In the genomic region with DNA sequence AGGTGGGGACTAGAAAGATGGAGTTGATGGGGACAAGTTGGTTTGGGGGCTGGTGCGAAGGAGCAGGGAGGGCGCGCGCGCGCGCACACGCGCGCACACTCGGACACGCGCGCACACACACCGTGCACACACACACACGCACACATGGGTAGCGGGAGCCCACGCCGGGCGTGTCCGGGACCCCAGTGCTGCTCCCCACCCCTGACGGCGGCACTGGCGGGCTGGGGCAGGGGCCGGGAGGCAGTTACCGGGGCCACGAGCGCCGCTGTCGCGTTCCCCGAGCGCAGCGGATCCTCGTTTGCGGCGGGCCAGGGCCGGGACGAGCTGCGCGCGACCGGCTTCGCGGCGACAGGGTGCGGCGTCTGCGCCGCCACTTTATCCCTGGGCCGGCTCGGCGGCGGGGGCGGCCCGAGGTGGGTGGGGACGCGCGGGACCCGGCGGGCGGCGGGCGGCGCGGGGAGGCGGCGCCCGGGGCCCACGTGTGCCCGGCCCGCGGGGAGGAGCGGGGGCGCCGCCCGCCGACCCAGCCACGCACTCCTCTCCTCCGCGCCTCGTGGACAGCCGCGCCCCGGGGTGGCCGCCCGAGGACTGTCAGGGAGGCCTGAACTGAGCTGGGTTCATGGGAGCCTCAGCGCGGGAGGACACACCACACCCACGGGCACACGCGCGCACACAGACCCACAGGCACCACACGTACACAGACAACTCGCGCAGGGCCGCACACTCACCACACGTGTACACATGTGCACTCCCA, we compare ENCODE assay signal across 8 cellular contexts. TPM values are rescaled to one million over a fixed set of nuclear protein-coding genes. Genes with fewer than 3 reads are reported as not detected.
A peak's percentile ranks its signal among the peaks of the same experiment; 100 is the strongest.
DNase-seq lines count a peak whose midpoint lies in the region; ATAC-seq and TF ChIP-seq lines count a peak whose summit lies in the region.

No MANE protein-coding gene starts in this region.

- DNase-seq in DMS53 (lab: John Stamatoyannopoulos, UW) (peak; percentile 51), DMS53 treated with DMSO at 0.1 percent for 48 hours (lab: John Stamatoyannopoulos, UW; ENCODE audit: unreplicated experiment) (no peak), dorsolateral prefrontal cortex (peak in 9 of 10 donors; percentile 32 to 68 (median 50)), lung (ENCODE audit: low spot score) (peak; percentile 49), thoracic aorta (ENCODE audit: low spot score) (no peak), T1000 (lab: John Stamatoyannopoulos, UW) (no peak)

- H3K79me2 ChIP-seq in OCI-LY3 (ENCODE audit: low read length) = peaks cover 46% of the 10 kb centered on the region

- WGBS in lung, 2 donors = 1 to 2% methylated on average over 44 to 98 of the region's 98 CpGs

- H3K4me3 ChIP-seq in OCI-LY3 (ENCODE audit: low read length) (peak overlapping the region; percentile 83), dorsolateral prefrontal cortex (peak overlapping the region; percentile 54 to 89 (median 79)), lung (peak overlapping the region; percentile 71), thoracic aorta (peak overlapping the region; percentile 97)

- peak overlapping the region; percentile 91 for H3K9ac ChIP-seq in OCI-LY3 (ENCODE audit: low read length)

- ATAC-seq in GM21528 (IDR thresholded peaks at IDR 0.05; ENCODE audit: low FRiP score, unreplicated experiment) (peak; percentile 47), lung (ENCODE audit: insufficient read depth, low FRiP score) (peak; percentile 46), thoracic aorta (ENCODE audit: insufficient number of reproducible peaks, low FRiP score, low read depth) (peak; percentile 36)

- H3K27me3 ChIP-seq in OCI-LY3 (ENCODE audit: low read depth, low read length) = no peaks in the 10 kb centered on the region
- no peaks in the 10 kb centered on the region for H3K27me3 ChIP-seq in dorsolateral prefrontal cortex
- H3K27me3 ChIP-seq in lung (ENCODE audit: control insufficient read depth, insufficient read depth) = no peaks in the 10 kb centered on the region
- no peaks in the 10 kb centered on the region for H3K27me3 ChIP-seq in thoracic aorta (replicated peaks; ENCODE audit: insufficient read depth)

- H2AFZ ChIP-seq in OCI-LY3 (ENCODE audit: low read depth, low read length) = peak overlapping the region; percentile 60; the same call in 1 of the 2 replicates

- H3K4me1 ChIP-seq in OCI-LY3 (ENCODE audit: low read length) (peaks cover 37% of the 10 kb centered on the region), lung (ENCODE audit: control insufficient read depth in 2 of 2, insufficient read depth in 2 of 2, low read length in 2 of 2) (peaks cover 0 to 9% of the 10 kb centered on the region in 2 donors), thoracic aorta (ENCODE audit: control insufficient read depth in 1 of 2, low read depth in 2 of 2) (peaks cover 3 to 38% of the 10 kb centered on the region in 2 donors)

- H3K36me3 ChIP-seq in OCI-LY3 (replicated peaks; ENCODE audit: low read depth, low read length) (peaks cover 31% of the 10 kb centered on the region), lung (ENCODE audit: control insufficient read depth in 2 of 2, insufficient read depth in 2 of 2, low read length in 2 of 2) (peaks cover 0 to 2% of the 10 kb centered on the region in 2 donors), thoracic aorta (no peaks in the 10 kb centered on the region)

- intact Hi-C loops in dorsolateral prefrontal cortex (cut with DNase I) = loop anchor here (5.0 to 10.0 kb wide), 5 partner anchors 36 to 228 kb away; partner anchors contain the start of genes KBTBD12 (in 1 of the 2), MCM2 (in 1 of the 2) and TPRA1 (in 1 of the 2)

- H4K20me1 ChIP-seq in OCI-LY3 (ENCODE audit: insufficient read depth, low read length) = no peaks in the 10 kb centered on the region

- peak overlapping the region; percentile 96 for H3K4me2 ChIP-seq in OCI-LY3 (ENCODE audit: low read length)

- H3K9me3 ChIP-seq in OCI-LY3 (ENCODE audit: insufficient read depth, low read length) (no peaks in the 10 kb centered on the region; the same call in 1 of the 2 replicates), lung (ENCODE audit: control insufficient read depth in 2 of 2, insufficient read depth in 1 of 2, low read length in 1 of 2) (no peaks in the 10 kb centered on the region), thoracic aorta (no peaks in the 10 kb centered on the region)

- peak; percentile 28 for TF ChIP-seq CTCF in OCI-LY3 (IDR thresholded peaks at IDR 0.05; ENCODE audit: low read depth, low read length)
- peak in 37 of 56 donors; percentile 11 to 55 (median 30) for TF ChIP-seq CTCF in dorsolateral prefrontal cortex (IDR thresholded peaks at IDR 0.05 in 54 of 56, conservative IDR thresholded peaks at IDR 0.05 in 2 of 56; ENCODE audit: low read depth in 1 of 56, partially characterized antibody in 56 of 56)
- TF ChIP-seq CTCF in lung (IDR thresholded peaks at IDR 0.05; ENCODE audit: control extremely low read depth, extremely low read depth) = no peak
- peak; percentile 33 for TF ChIP-seq CTCF in thoracic aorta (IDR thresholded peaks at IDR 0.05)

- H3K27ac ChIP-seq in OCI-LY3 (ENCODE audit: low read length) = peak overlapping the region; percentile 85
- H3K27ac ChIP-seq in dorsolateral prefrontal cortex = peak overlapping the region in 57 of 59 donors; percentile 21 to 94 (median 87)
- peak overlapping the region; percentile 85 to 96 for H3K27ac ChIP-seq in lung (ENCODE audit: low read depth in 1 of 2, low read length in 1 of 2)
- peak overlapping the region; percentile 77 for H3K27ac ChIP-seq in thoracic aorta

RNA-seq across cellular contexts. Expression of gene MGLL, which starts 0.7 kb away (rescaled TPM):
- 100 to 1,000 TPM in 117 of 120 experiments, 10 to 100 TPM in 3; 73.9 to 334 (median 144) TPM for total RNA-seq in dorsolateral prefrontal cortex
- total RNA-seq in lung = 100 to 1,000 TPM in 1 of 2 donors, 10 to 100 TPM in 1; 67.0 to 182 TPM
- polyA plus RNA-seq in lung = 10 to 100 TPM; 68.3 to 88.1 TPM
- 10 to 100 TPM; 57.6 to 71.8 TPM for total RNA-seq in thoracic aorta

Comparison
In these comparisons a context has a peak if more than half of its experiments do, and no peak if none do; other contexts are left out.
1. DNase-seq: peak in DMS53 (single experiment), dorsolateral prefrontal cortex (9 of 10) and lung (single experiment); none in DMS53 treated with DMSO at 0.1 percent for 48 hours (single experiment), thoracic aorta (single experiment) and T1000 (single experiment).
2. Peak in every context shown above with its lines, with median percentiles within 50 percentile points of each other: ATAC-seq, H3K27ac ChIP-seq and H3K4me3 ChIP-seq.